8 cellular contexts compared by ENCODE assay signal in genomic region chr9:127877566-127877998, GRCh38. TPM values are rescaled to one million over a fixed set of nuclear protein-coding genes. Genes with fewer than 3 reads are reported as not detected.
DNase-seq lines count a peak whose midpoint lies in the region; ATAC-seq and TF ChIP-seq lines count a peak whose summit lies in the region.

A gene with protein sequence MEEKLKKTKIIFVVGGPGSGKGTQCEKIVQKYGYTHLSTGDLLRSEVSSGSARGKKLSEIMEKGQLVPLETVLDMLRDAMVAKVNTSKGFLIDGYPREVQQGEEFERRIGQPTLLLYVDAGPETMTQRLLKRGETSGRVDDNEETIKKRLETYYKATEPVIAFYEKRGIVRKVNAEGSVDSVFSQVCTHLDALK (minus strand): TSS chr9:127877675. CDS start chr9:127874617, 3,058 bp downstream.

- H3K9me3 ChIP-seq in neural progenitor cell (ENCODE audit: low read depth) = no peaks in the 10 kb centered on the region

- H3K27me3 ChIP-seq in neural progenitor cell = no peaks in the 10 kb centered on the region

- ATAC-seq in HG03135 (IDR thresholded peaks at IDR 0.05; ENCODE audit: unreplicated experiment) (no peak), GM18511 (IDR thresholded peaks at IDR 0.05; ENCODE audit: unreplicated experiment) (no peak), GM19351 (IDR thresholded peaks at IDR 0.05; ENCODE audit: unreplicated experiment) (no peak)

- H3K27ac Mint-ChIP-seq in activated naive CD8-positive, alpha-beta T cell treated with anti-CD3 and anti-CD28 coated beads for 36 hours = peak within 1 kb of the TSS; percentile 54
- peak within 1 kb of the TSS; percentile 60 for H3K27ac Mint-ChIP-seq in neural progenitor cell

- H3K4me3 Mint-ChIP-seq in activated naive CD8-positive, alpha-beta T cell treated with anti-CD3 and anti-CD28 coated beads for 36 hours = peak within 1 kb of the TSS; percentile 48
- peak within 1 kb of the TSS; percentile 83 for H3K4me3 Mint-ChIP-seq in neural progenitor cell

- H3K36me3 Mint-ChIP-seq in activated naive CD8-positive, alpha-beta T cell treated with anti-CD3 and anti-CD28 coated beads for 36 hours = peaks cover 2% of the 10 kb centered on the region
- H3K36me3 Mint-ChIP-seq in neural progenitor cell = no peaks in the 10 kb centered on the region

- peaks cover 9% of the 10 kb centered on the region for H3K4me1 Mint-ChIP-seq in activated naive CD8-positive, alpha-beta T cell treated with anti-CD3 and anti-CD28 coated beads for 36 hours
- peaks cover 45% of the 10 kb centered on the region for H3K4me1 Mint-ChIP-seq in neural progenitor cell

- no peak within 1 kb of the TSS for H3K9ac ChIP-seq in neural progenitor cell

- DNase-seq in DMS79 treated with DMSO at 0.1 percent for 48 hours (lab: John Stamatoyannopoulos, UW) (peak; percentile 28), NCI-H1417 treated with DMSO at 0.1 percent for 48 hours (lab: John Stamatoyannopoulos, UW) (peak; percentile 6), head of caudate nucleus (peak; percentile 81 to 96 (median 92)), neural progenitor cell (ENCODE audit: low spot score) (peak; percentile 81)
- no peak for DNase-seq in activated naive CD8-positive, alpha-beta T cell treated with anti-CD3 and anti-CD28 coated beads for 36 hours

- H4K20me1 ChIP-seq in neural progenitor cell (ENCODE audit: low read depth) = no peaks in the 10 kb centered on the region

- no peaks in the 10 kb centered on the region for H3K79me2 ChIP-seq in neural progenitor cell (ENCODE audit: low read depth)

- TF ChIP-seq CTCF in neural progenitor cell (IDR thresholded peaks at IDR 0.05) = no peak

- H3K9me3 Mint-ChIP-seq in activated naive CD8-positive, alpha-beta T cell treated with anti-CD3 and anti-CD28 coated beads for 36 hours = no peaks in the 10 kb centered on the region
- H3K9me3 Mint-ChIP-seq in neural progenitor cell = no peaks in the 10 kb centered on the region

- H3K27me3 Mint-ChIP-seq in activated naive CD8-positive, alpha-beta T cell treated with anti-CD3 and anti-CD28 coated beads for 36 hours = peaks cover 8% of the 10 kb centered on the region
- H3K27me3 Mint-ChIP-seq in neural progenitor cell (ENCODE audit: insufficient read depth, low read depth) = peaks cover 10% of the 10 kb centered on the region

- no peaks in the 10 kb centered on the region for H3K36me3 ChIP-seq in neural progenitor cell

- peaks cover 16% of the 10 kb centered on the region for H3F3A ChIP-seq in neural progenitor cell (ENCODE audit: low read depth)

- H2AFZ ChIP-seq in neural progenitor cell (replicated peaks) = peak within 1 kb of the TSS; percentile 86

- peaks cover 19% of the 10 kb centered on the region for H3K4me1 ChIP-seq in neural progenitor cell

- intact Hi-C loops in head of caudate nucleus (cut with DNase I) = loop anchor here (10.0 kb wide), 1 partner anchor 143 kb away; the partner anchor contains the start of gene TOR2A

- peak within 1 kb of the TSS; percentile 41 for H3K4me3 ChIP-seq in neural progenitor cell

- H3K27ac ChIP-seq in neural progenitor cell = no peak within 1 kb of the TSS

- H3K4me2 ChIP-seq in neural progenitor cell = peak within 1 kb of the TSS; percentile 79

RNA-seq across cellular contexts. Expression of the gene that starts here (rescaled TPM):
- total RNA-seq in activated naive CD8-positive, alpha-beta T cell treated with anti-CD3 and anti-CD28 coated beads for 36 hours = 10 to 100 TPM in 1 of 2 experiments, 1 to 10 TPM in 1; 9.9 to 11.7 TPM
- total RNA-seq in neural progenitor cell (ENCODE audit: low replicate concordance) = 20.5 and 25.6 TPM in 2 replicates
